ENCODE assay signal across 22 cellular contexts in the genomic region with DNA sequence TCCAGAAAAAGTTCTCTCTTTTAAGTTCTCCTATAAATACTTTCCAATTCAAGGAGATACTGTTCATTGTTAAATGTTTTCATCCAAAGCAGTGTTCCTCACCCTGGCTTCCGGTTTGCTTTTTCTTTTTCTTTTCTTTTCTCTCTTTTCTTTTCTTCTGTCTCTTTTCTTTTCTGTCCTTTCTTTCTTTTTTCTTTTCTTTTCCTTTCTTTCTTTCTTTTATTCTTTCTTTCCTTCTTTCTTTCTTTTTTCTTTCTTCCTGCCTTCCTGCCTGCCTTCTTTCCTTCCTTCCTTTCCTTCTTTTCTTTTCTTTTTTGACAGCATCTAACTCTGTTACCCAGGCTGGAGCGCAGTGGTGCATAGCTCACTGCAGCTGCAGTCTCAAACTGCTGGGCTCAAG.
A peak's percentile ranks its signal among the peaks of the same experiment; 100 is the strongest.
DNase-seq lines count a peak whose midpoint lies in the region; ATAC-seq, FAIRE-seq and TF ChIP-seq lines count a peak whose summit lies in the region.
"Had no signal": no experiment of that assay in that cellular context is flagged by ENCODE, and none has a peak within 500 bp of the region (broad histone marks: within the 10 kb centered on the region; RNA-seq: fewer than 3 reads in every experiment).

No MANE protein-coding gene starts in this region.

- no peak for ATAC-seq in activated T-cell treated with anti-CD3 and anti-CD28 coated beads, Interleukin-2, amount 50 U/mL, for 72 hours (replicated peaks in 1 of 2)
- ATAC-seq: A549; CD8-positive, alpha-beta T cell had no signal

- TF ChIP-seq CTCF in astrocyte (IDR thresholded peaks at IDR 0.05; ENCODE audit: insufficient read depth, low read depth, low read length): no peak
- no peak for TF ChIP-seq CTCF in chondrocyte (IDR thresholded peaks at IDR 0.05)

- H3K27ac Mint-ChIP-seq in activated T-cell treated with anti-CD3 and anti-CD28 coated beads, Interleukin-2, amount 50 U/mL, for 72 hours: peak overlapping the region; percentile 8
- H3K27ac Mint-ChIP-seq in astrocyte (ENCODE audit: unreplicated experiment) (no peak overlapping the region), chondrocyte (ENCODE audit: unreplicated experiment) (peak overlapping the region; percentile 63)
- H3K27ac Mint-ChIP-seq: CD4-positive, alpha-beta T cell; CD8-positive, alpha-beta T cell had no signal

- no peaks in the 10 kb centered on the region for H3K36me3 ChIP-seq in astrocyte (ENCODE audit: insufficient read depth, low read length)
- H3K36me3 ChIP-seq: BLaER1 treated with 17β-estradiol and CSF1 and Interleukin-3, amounts not matched to agents 10 nM and 100 nM had no signal

- no peak overlapping the region for H3K27ac ChIP-seq in astrocyte (ENCODE audit: low read depth, low read length)
- H3K27ac ChIP-seq: 22Rv1; A549; BLaER1 treated with 17β-estradiol and CSF1 and Interleukin-3, amounts not matched to agents 10 nM and 100 nM; C4-2B had no signal

- H3K36me3 Mint-ChIP-seq in activated T-cell treated with anti-CD3 and anti-CD28 coated beads, Interleukin-2, amount 50 U/mL, for 72 hours (ENCODE audit: insufficient read depth in 2 of 2): no peaks in the 10 kb centered on the region
- H3K36me3 Mint-ChIP-seq in astrocyte (ENCODE audit: low read depth, unreplicated experiment) (no peaks in the 10 kb centered on the region), chondrocyte (ENCODE audit: low read depth) (no peaks in the 10 kb centered on the region)
- H3K36me3 Mint-ChIP-seq: CD8-positive, alpha-beta T cell had no signal

- no peak overlapping the region for H3K4me3 ChIP-seq in astrocyte (ENCODE audit: insufficient read depth, low read depth, low read length)
- H3K4me3 ChIP-seq: A549; BLaER1 treated with 17β-estradiol and CSF1 and Interleukin-3, amounts not matched to agents 10 nM and 100 nM had no signal

- FAIRE-seq in HTR-8/SVneo (lab: Jason Lieb, UNC) (peak; percentile 26), astrocyte (lab: Jason Lieb, UNC) (no peak)
- FAIRE-seq: A549, D721Med, G401.6, GM12891, GM19239 had no signal

- H3K27me3 ChIP-seq in astrocyte (ENCODE audit: insufficient read depth, low read length): peaks cover 32% of the 10 kb centered on the region

- no peaks in the 10 kb centered on the region for H3K9me3 Mint-ChIP-seq in activated T-cell treated with anti-CD3 and anti-CD28 coated beads, Interleukin-2, amount 50 U/mL, for 72 hours
- H3K9me3 Mint-ChIP-seq in astrocyte (ENCODE audit: unreplicated experiment): no peaks in the 10 kb centered on the region
- no peaks in the 10 kb centered on the region for H3K9me3 Mint-ChIP-seq in chondrocyte (ENCODE audit: low read depth)
- H3K9me3 Mint-ChIP-seq: CD4-positive, alpha-beta T cell; CD8-positive, alpha-beta T cell had no signal

- no peak overlapping the region for H2AFZ ChIP-seq in astrocyte (ENCODE audit: low read depth, low read length)

- no peaks in the 10 kb centered on the region for H3K79me2 ChIP-seq in astrocyte (ENCODE audit: insufficient read depth, low read length)

- H3K4me1 ChIP-seq in astrocyte (ENCODE audit: insufficient read depth, low read length): peaks cover 3% of the 10 kb centered on the region
- H3K4me1 ChIP-seq: A549, Caco-2 had no signal

- peaks cover 16% of the 10 kb centered on the region for H3K4me1 Mint-ChIP-seq in activated T-cell treated with anti-CD3 and anti-CD28 coated beads, Interleukin-2, amount 50 U/mL, for 72 hours (ENCODE audit: low read depth)
- H3K4me1 Mint-ChIP-seq in astrocyte (ENCODE audit: low read depth, unreplicated experiment): no peaks in the 10 kb centered on the region
- peaks cover 4% of the 10 kb centered on the region for H3K4me1 Mint-ChIP-seq in chondrocyte (ENCODE audit: low read depth)

- no peak overlapping the region for H3K9ac ChIP-seq in astrocyte (ENCODE audit: low read length)
- H3K9ac ChIP-seq: BLaER1 treated with 17β-estradiol and CSF1 and Interleukin-3, amounts not matched to agents 10 nM and 100 nM had no signal

- no peaks in the 10 kb centered on the region for H3K9me3 ChIP-seq in astrocyte (ENCODE audit: insufficient read depth, low read depth, low read length)
- H3K9me3 ChIP-seq: A549, Caco-2 had no signal

- peaks cover 11% of the 10 kb centered on the region for H3K27me3 Mint-ChIP-seq in activated T-cell treated with anti-CD3 and anti-CD28 coated beads, Interleukin-2, amount 50 U/mL, for 72 hours (ENCODE audit: low read depth)
- H3K27me3 Mint-ChIP-seq in astrocyte (ENCODE audit: low read depth, unreplicated experiment) (peaks cover 30% of the 10 kb centered on the region), chondrocyte (ENCODE audit: low read depth) (peaks cover 12% of the 10 kb centered on the region)

- H3K4me2 ChIP-seq in astrocyte (ENCODE audit: low read length): no peak overlapping the region
- H3K4me2 ChIP-seq: A549; BLaER1 treated with 17β-estradiol and CSF1 and Interleukin-3, amounts not matched to agents 10 nM and 100 nM had no signal

- no peaks in the 10 kb centered on the region for H4K20me1 ChIP-seq in astrocyte (ENCODE audit: insufficient read depth, low read length)
- H4K20me1 ChIP-seq: BLaER1 treated with 17β-estradiol and CSF1 and Interleukin-3, amounts not matched to agents 10 nM and 100 nM had no signal

- H3K4me3 Mint-ChIP-seq in activated T-cell treated with anti-CD3 and anti-CD28 coated beads, Interleukin-2, amount 50 U/mL, for 72 hours: no peak overlapping the region
- H3K4me3 Mint-ChIP-seq in astrocyte (ENCODE audit: unreplicated experiment): peak overlapping the region; percentile 30
- no peak overlapping the region for H3K4me3 Mint-ChIP-seq in chondrocyte (ENCODE audit: unreplicated experiment)
- H3K4me3 Mint-ChIP-seq: CD4-positive, alpha-beta T cell; CD8-positive, alpha-beta T cell had no signal

- no peak for DNase-seq in activated T-cell treated with anti-CD3 and anti-CD28 coated beads, Interleukin-2, amount 50 U/mL, for 72 hours
- DNase-seq in activated T-cell treated with anti-CD3 and anti-CD28 coated beads, Interleukin-2, amount 50 U/mL, for 1 hour: no peak
- DNase-seq in HTR-8/SVneo (ENCODE audit: insufficient read length, low spot score): no peak
- no peak for DNase-seq in astrocyte (ENCODE audit: low read depth)
- no peak for DNase-seq in chondrocyte (ENCODE audit: low spot score)
- no peak for DNase-seq in medulla oblongata (ENCODE audit: extremely low spot score)
- no peak for DNase-seq in NCI-H1417 treated with DMSO at 0.1 percent for 48 hours (lab: John Stamatoyannopoulos, UW)
- no peak for DNase-seq in NCI-H2196 (lab: John Stamatoyannopoulos, UW; ENCODE audit: unreplicated experiment)
- DNase-seq: Caco-2; Calu3; CD4-positive, alpha-beta T cell; CD8-positive, alpha-beta T cell; DMS79 treated with DMSO at 0.1 percent for 48 hours; GF-D8 had no signal
